16 cellular contexts compared by ENCODE assay signal in genomic region chr16:9518054-9518453, GRCh38.
DNase-seq lines count a peak whose midpoint lies in the region; ATAC-seq, FAIRE-seq and TF ChIP-seq lines count a peak whose summit lies in the region.
"Had no signal": no experiment of that assay in that cellular context is flagged by ENCODE, and none has a peak within 500 bp of the region (broad histone marks: within the 10 kb centered on the region; RNA-seq: fewer than 3 reads in every experiment).

No MANE protein-coding gene starts in this region.

- no peaks in the 10 kb centered on the region for H3F3A ChIP-seq in PC-9 (ENCODE audit: insufficient read depth, low read depth)

- CTCF ChIA-PET in PC-9 (lab: Charles Lee) = no interaction called here

- H3K4me3 ChIP-seq in left ventricle myocardium inferior (no peak overlapping the region), right cardiac atrium (ENCODE audit: low read length) (no peak overlapping the region), pancreas (no peak overlapping the region), MG63 (no peak overlapping the region), PC-9 (no peak overlapping the region)

- peak; percentile 59 for DNase-seq in left cardiac atrium
- DNase-seq in left ventricle myocardium inferior = no peak
- peak in 2 of 3 donors; percentile 37 to 45 for DNase-seq in right cardiac atrium
- DNase-seq in pancreas = peak in 1 of 6 donors; percentile 6
- no peak for DNase-seq in MG63
- no peak for DNase-seq in NCI-H1092 treated with DMSO at 0.1 percent for 48 hours (lab: John Stamatoyannopoulos, UW)
- no peak for DNase-seq in PC-9
- DNase-seq: C1 segment of cervical spinal cord; NCI-H2107; NCI-H345; NCI-H526 treated with DMSO at 0.1 percent for 48 hours; NK-92 treated with Interleukin-12 subunit alpha and Interleukin-12 subunit beta, amount 100 ng/mL, for 24 hours; SHP77 had no signal

- no peaks in the 10 kb centered on the region for H3K9me2 ChIP-seq in PC-9 (ENCODE audit: insufficient read depth)

- H3K4me2 ChIP-seq in PC-9 = no peak overlapping the region

- no peak for FAIRE-seq in pancreas (lab: Jason Lieb, UNC)
- FAIRE-seq: A204.1, H1 had no signal

- H3K36me3 ChIP-seq in left ventricle myocardium inferior (no peaks in the 10 kb centered on the region), pancreas (no peaks in the 10 kb centered on the region), MG63 (no peaks in the 10 kb centered on the region), PC-9 (ENCODE audit: low read depth) (no peaks in the 10 kb centered on the region)

- intact Hi-C loops in left cardiac atrium (cut with DNase I) (no loop called here), left ventricle myocardium inferior (cut with micrococcal nuclease) (no loop called here), right cardiac atrium (cut with DNase I) (no loop called here), pancreas (cut with DNase I) (no loop called here), PC-9 (cut with micrococcal nuclease; ENCODE audit: unreplicated experiment) (no loop called here)

- no TSS peak for BruUV-seq in PC-9 (replicated peaks; lab: Mats Ljungman, UMichigan)

- TF ChIP-seq CTCF in left ventricle myocardium inferior (IDR thresholded peaks at IDR 0.05; ENCODE audit: borderline replicate concordance) = no peak
- no peak for TF ChIP-seq CTCF in pancreas (IDR thresholded peaks at IDR 0.05)
- no peak for TF ChIP-seq CTCF in PC-9 (conservative IDR thresholded peaks at IDR 0.05)

- ATAC-seq in left cardiac atrium (peak in 1 of 2 donors; percentile 59), right cardiac atrium (peak; percentile 59), pancreas (peak in 3 of 4 donors; percentile 41 to 50 (median 44)), GM21390 (IDR thresholded peaks at IDR 0.05; ENCODE audit: unreplicated experiment) (no peak)

- no peak overlapping the region for H2AFZ ChIP-seq in PC-9

- POLR2A ChIA-PET in PC-9 (lab: Charles Lee; ENCODE audit: unreplicated experiment) = no interaction called here

- H3K27me3 ChIP-seq in left ventricle myocardium inferior (ENCODE audit: low read depth) (no peaks in the 10 kb centered on the region), right cardiac atrium (ENCODE audit: control insufficient read depth, insufficient read depth) (no peaks in the 10 kb centered on the region), pancreas (no peaks in the 10 kb centered on the region), MG63 (no peaks in the 10 kb centered on the region), PC-9 (ENCODE audit: insufficient read depth, low read depth) (0 out of 2 replicates have a peak, but pooled peaks cover 4% of the 10 kb centered on the region)

- WGBS in right cardiac atrium = 26% methylated on average over 3 of the region's 3 CpGs
- 11 to 20% methylated on average over 3 of the region's 3 CpGs for WGBS in pancreas, 2 donors

- H3K4me1 ChIP-seq in left ventricle myocardium inferior (peaks cover 11% of the 10 kb centered on the region), right cardiac atrium (ENCODE audit: control insufficient read depth, insufficient read depth, low read length) (peaks cover 7% of the 10 kb centered on the region), pancreas (peaks cover 0 to 4% (median 4%) of the 10 kb centered on the region in 3 donors), PC-9 (replicated peaks; ENCODE audit: insufficient read depth) (no peaks in the 10 kb centered on the region)

- H3K9me3 ChIP-seq in left ventricle myocardium inferior (replicated peaks) (peaks cover 7% of the 10 kb centered on the region), right cardiac atrium (ENCODE audit: control insufficient read depth, low read length) (peaks cover under 1% of the 10 kb centered on the region), pancreas (no peaks in the 10 kb centered on the region), MG63 (no peaks in the 10 kb centered on the region), PC-9 (ENCODE audit: insufficient read depth, low read depth) (no peaks in the 10 kb centered on the region)

- H3K27ac ChIP-seq in left ventricle myocardium inferior (replicated peaks) (no peak overlapping the region), right cardiac atrium (ENCODE audit: low read length) (no peak overlapping the region), pancreas (no peak overlapping the region), PC-9 (no peak overlapping the region)

- H4K20me1 ChIP-seq in PC-9 (ENCODE audit: insufficient read depth) = no peaks in the 10 kb centered on the region

- no peaks in the 10 kb centered on the region for H3K79me2 ChIP-seq in PC-9 (ENCODE audit: low read depth)

Comparison
In these comparisons a context has a peak if more than half of its experiments do, and no peak if none do; other contexts are left out.
1. DNase-seq: peak in left cardiac atrium (single experiment) and right cardiac atrium (2 of 3); none in left ventricle myocardium inferior (single experiment), MG63 (single experiment), NCI-H1092 treated with DMSO at 0.1 percent for 48 hours (single experiment) and PC-9 (0 of 2).